Comparison of ENCODE assay signal across 20 cellular contexts in genomic region chr7:157834501-157835143, GRCh38.
A peak's percentile ranks its signal among the peaks of the same experiment; 100 is the strongest.
DNase-seq lines count a peak whose midpoint lies in the region; ATAC-seq, FAIRE-seq and TF ChIP-seq lines count a peak whose summit lies in the region.
"Had no signal": no experiment of that assay in that cellular context is flagged by ENCODE, and none has a peak within 500 bp of the region (broad histone marks: within the 10 kb centered on the region; RNA-seq: fewer than 3 reads in every experiment).

No MANE protein-coding gene starts in this region.

- no peak overlapping the region for H3K4ac ChIP-seq in H1 (replicated peaks; ENCODE audit: insufficient read length, low read depth, low read length)

- H3K4me3 Mint-ChIP-seq in neural progenitor cell = no peak overlapping the region

- peaks cover 19% of the 10 kb centered on the region for H3F3A ChIP-seq in neural progenitor cell (ENCODE audit: low read depth)

- H3K79me2 ChIP-seq in H1 (ENCODE audit: control insufficient read depth in 1 of 2, insufficient read depth in 2 of 2, low read length in 2 of 2) (no peaks in the 10 kb centered on the region), neural progenitor cell (ENCODE audit: low read depth) (no peaks in the 10 kb centered on the region)

- H3K56ac ChIP-seq in H1 (replicated peaks; ENCODE audit: insufficient read length, low read depth, low read length) = no peak overlapping the region

- DNase-seq in NT2/D1 (ENCODE audit: low read depth, low spot score) = peak; percentile 11
- DNase-seq in H1 (ENCODE audit: low read depth in 1 of 2, low spot score in 2 of 2) = no peak
- DNase-seq in neural progenitor cell (ENCODE audit: low spot score) = peak; percentile 61
- peak; percentile 60 for DNase-seq in upper lobe of right lung
- no peak for DNase-seq in mucosa of descending colon
- no peak for DNase-seq in OCI-M1 (lab: John Stamatoyannopoulos, UW)
- DNase-seq: GOT3, MG63, NCI-H1417 treated with DMSO at 0.1 percent for 48 hours, NCI-H187, NCI-H446, NCI-H526 treated with DMSO at 0.1 percent for 48 hours, PC-3, SIG-M5 had no signal

- no peak for ATAC-seq in upper lobe of right lung
- ATAC-seq in HG03135 (IDR thresholded peaks at IDR 0.05; ENCODE audit: unreplicated experiment) = no peak
- ATAC-seq in mucosa of descending colon = no peak
- ATAC-seq: PC-3, SK-N-SH treated with all-trans-retinoic acid at 6 μM for 48 hours had no signal

- H3K4me1 Mint-ChIP-seq in neural progenitor cell = peaks cover 35% of the 10 kb centered on the region

- H4K20me1 ChIP-seq in H1 (replicated peaks in 1 of 2; ENCODE audit: control insufficient read depth in 1 of 2, insufficient read depth in 2 of 2, low read length in 2 of 2) (peaks cover 0 to 2% of the 10 kb centered on the region in 2 experiments), neural progenitor cell (ENCODE audit: low read depth) (no peaks in the 10 kb centered on the region)

- H3K36me3 ChIP-seq in NT2/D1 (ENCODE audit: insufficient read depth, insufficient read length, low read length) = no peaks in the 10 kb centered on the region
- H3K36me3 ChIP-seq in H1 (ENCODE audit: control insufficient read depth in 2 of 4, insufficient read depth in 4 of 4, low read length in 3 of 4) = no peaks in the 10 kb centered on the region; a peak in 1 of 8 replicates
- H3K36me3 ChIP-seq in neural progenitor cell = no peaks in the 10 kb centered on the region
- H3K36me3 ChIP-seq in upper lobe of right lung = no peaks in the 10 kb centered on the region
- no peaks in the 10 kb centered on the region for H3K36me3 ChIP-seq in mucosa of descending colon (ENCODE audit: low read depth)
- H3K36me3 ChIP-seq: MG63 had no signal

- peak overlapping the region; percentile 17; the same call in 1 of the 2 replicates for H2BK12ac ChIP-seq in H1 (ENCODE audit: low read depth, low read length)

- H3K23ac ChIP-seq in H1 (ENCODE audit: insufficient read length) = no peak overlapping the region

- H3K27me3 ChIP-seq in NT2/D1 (ENCODE audit: insufficient read depth, insufficient read length) (no peaks in the 10 kb centered on the region), H1 (replicated peaks in 1 of 4; ENCODE audit: control insufficient read depth in 3 of 4, extremely low read depth in 1 of 4, insufficient read depth in 3 of 4, low read length in 3 of 4) (peaks cover 0 to 2% (median 0%) of the 10 kb centered on the region in 4 experiments; a peak in 3 of 7 replicates), neural progenitor cell (no peaks in the 10 kb centered on the region), upper lobe of right lung (peaks cover 5% of the 10 kb centered on the region)
- H3K27me3 ChIP-seq: MG63 had no signal

- H3K4me1 ChIP-seq in NT2/D1 (ENCODE audit: insufficient read depth, insufficient read length) (no peaks in the 10 kb centered on the region), H1 (replicated peaks in 1 of 4; ENCODE audit: control insufficient read depth in 3 of 4, insufficient read depth in 4 of 4, low read length in 3 of 4) (peaks cover 0 to 16% (median 11%) of the 10 kb centered on the region in 4 experiments; a peak in 5 of 7 replicates), neural progenitor cell (peaks cover 18% of the 10 kb centered on the region), upper lobe of right lung (no peaks in the 10 kb centered on the region), mucosa of descending colon (ENCODE audit: low read depth) (no peaks in the 10 kb centered on the region)

- no peak for TF ChIP-seq CTCF in H1 (IDR thresholded peaks at IDR 0.05; ENCODE audit: control extremely low read depth in 1 of 3, insufficient read depth in 1 of 3, low read depth in 1 of 3, low read length in 3 of 3)
- TF ChIP-seq CTCF in neural progenitor cell (IDR thresholded peaks at IDR 0.05) = no peak
- no peak for TF ChIP-seq CTCF in upper lobe of right lung (IDR thresholded peaks at IDR 0.05)
- no peak for TF ChIP-seq CTCF in mucosa of descending colon (IDR thresholded peaks at IDR 0.05)

- intact Hi-C loops in upper lobe of right lung (cut with DNase I) (no loop called here), mucosa of descending colon (cut with DNase I, micrococcal nuclease) (no loop called here)

- H3K27ac ChIP-seq in H1 (ENCODE audit: low read depth, low read length) (no peak overlapping the region), neural progenitor cell (no peak overlapping the region), upper lobe of right lung (no peak overlapping the region)
- H3K27ac ChIP-seq: C4-2B had no signal

- H3K9me3 Mint-ChIP-seq in neural progenitor cell = peaks cover 4% of the 10 kb centered on the region

- H3K27ac Mint-ChIP-seq in neural progenitor cell = peak overlapping the region; percentile 89

- FAIRE-seq in H1 (lab: Jason Lieb, UNC) = no peak
- FAIRE-seq: A204.1, G401.6, GM18507 had no signal

- no peak overlapping the region for H2BK20ac ChIP-seq in H1 (ENCODE audit: low read length)

- H4K8ac ChIP-seq in H1 (ENCODE audit: extremely low read depth, insufficient read depth, low read length) = no peak overlapping the region

- H2BK15ac ChIP-seq in H1 (ENCODE audit: low read length) = no peak overlapping the region

- H3K79me1 ChIP-seq in H1 (ENCODE audit: low read depth, low read length) = no peaks in the 10 kb centered on the region

- no peak overlapping the region for H3K4me3 ChIP-seq in NT2/D1 (ENCODE audit: insufficient read length, low read depth)
- no peak overlapping the region for H3K4me3 ChIP-seq in H1 (ENCODE audit: extremely low read depth in 1 of 4, insufficient read depth in 2 of 4, low read depth in 3 of 4, low read length in 4 of 4)
- no peak overlapping the region for H3K4me3 ChIP-seq in neural progenitor cell
- H3K4me3 ChIP-seq in upper lobe of right lung = no peak overlapping the region
- H3K4me3 ChIP-seq in mucosa of descending colon = no peak overlapping the region
- H3K4me3 ChIP-seq: MG63 had no signal

- no peak overlapping the region for H3K14ac ChIP-seq in H1 (ENCODE audit: insufficient read length)

- no peak for TF ChIP-seq RAD21 in H1 (IDR thresholded peaks at IDR 0.05 in 1 of 2, conservative IDR thresholded peaks at IDR 0.05 in 1 of 2; ENCODE audit: low read depth in 2 of 2, low read length in 2 of 2)

- H3K9me3 ChIP-seq in NT2/D1 (ENCODE audit: insufficient read depth, low read length) (0 out of 2 replicates have a peak, but pooled peaks cover 2% of the 10 kb centered on the region), H1 (ENCODE audit: insufficient read depth in 2 of 2, low read depth in 1 of 2, low read length in 1 of 2) (peaks cover 0 to 1% of the 10 kb centered on the region in 2 experiments; a peak in 2 of 4 replicates), neural progenitor cell (ENCODE audit: low read depth) (no peaks in the 10 kb centered on the region), upper lobe of right lung (no peaks in the 10 kb centered on the region), mucosa of descending colon (no peaks in the 10 kb centered on the region)
- H3K9me3 ChIP-seq: MG63 had no signal

- H3K27me3 Mint-ChIP-seq in neural progenitor cell (ENCODE audit: insufficient read depth, low read depth) = peaks cover 10% of the 10 kb centered on the region

- no peak overlapping the region for H2BK120ac ChIP-seq in H1 (replicated peaks; ENCODE audit: low read depth, low read length)

- peak overlapping the region; percentile 38 for H4K91ac ChIP-seq in H1 (replicated peaks; ENCODE audit: insufficient read length, low read length)

- peak overlapping the region; percentile 48; the same call in 1 of the 2 replicates for H3K18ac ChIP-seq in H1 (ENCODE audit: extremely low read depth, low read length)

- peak overlapping the region in 1 of 2 experiments; percentile 44; a peak in 2 of 4 replicates for H3K4me2 ChIP-seq in H1 (ENCODE audit: insufficient read depth in 1 of 2, low read depth in 2 of 2, low read length in 2 of 2)
- peak overlapping the region; percentile 20 for H3K4me2 ChIP-seq in neural progenitor cell

- peaks cover 9% of the 10 kb centered on the region; the same call in 1 of the 2 replicates for H3K23me2 ChIP-seq in H1 (ENCODE audit: low read depth, low read length)

- H3K9ac ChIP-seq in NT2/D1 (ENCODE audit: insufficient read length, low read depth) (no peak overlapping the region), H1 (replicated peaks in 1 of 4; ENCODE audit: extremely low read depth in 1 of 4, low read depth in 3 of 4, low read length in 3 of 4) (no peak overlapping the region), neural progenitor cell (no peak overlapping the region)

- WGBS in H1 (ENCODE audit: extremely low coverage in 1 of 2, insufficient coverage in 1 of 2, insufficient read length in 1 of 2, insufficient replicate concordance in 2 of 2, low coverage in 1 of 2, low lambda C conversion rate in 2 of 2, missing lambda C conversion rate in 1 of 2), 2 experiments = 85% methylated on average over 20 of the region's 20 CpGs; no CpG with 5 or more reads in 1 of the 2 experiments

- no peaks in the 10 kb centered on the region for H3K36me3 Mint-ChIP-seq in neural progenitor cell

- no peak overlapping the region for H2BK5ac ChIP-seq in H1 (ENCODE audit: low read depth, low read length)

- no peak for TF ChIP-seq POLR2A in H1 (IDR thresholded peaks at IDR 0.05; ENCODE audit: control extremely low read depth in 1 of 2, low read depth in 2 of 2, low read length in 2 of 2)

- CTCF ChIA-PET in H1 (lab: Charles Lee; ENCODE audit: partially characterized antibody) = no interaction called here

- POLR2A ChIA-PET in H1 (lab: Charles Lee; ENCODE audit: partially characterized antibody) = no interaction called here

- no peak overlapping the region for H2AFZ ChIP-seq in H1 (ENCODE audit: low read length)
- peak overlapping the region; percentile 80 for H2AFZ ChIP-seq in neural progenitor cell (replicated peaks)

- H4K5ac ChIP-seq in H1 (ENCODE audit: insufficient read length, low read depth, low read length) = no peak overlapping the region

- TF ChIP-seq EP300 in H1 (IDR thresholded peaks at IDR 0.05; ENCODE audit: borderline replicate concordance in 1 of 2, low read depth in 2 of 2, low read length in 2 of 2) = no peak

- no peak overlapping the region for H2AK5ac ChIP-seq in H1 (ENCODE audit: low read depth, low read length)

TF ChIP-seq in H1, 55 proteins besides CTCF, POLR2A, EP300 and RAD21:
- TF ChIP-seq EGR1 (IDR thresholded peaks at IDR 0.05; ENCODE audit: borderline replicate concordance, low read depth, low read length) = no peak
- no peak for TF ChIP-seq GTF2F1 (IDR thresholded peaks at IDR 0.05; ENCODE audit: borderline replicate concordance, low read depth, low read length)
- no peak for TF ChIP-seq NRF1 (IDR thresholded peaks at IDR 0.05; ENCODE audit: low read depth, low read length)
- no peak for TF ChIP-seq POLR2AphosphoS5 (IDR thresholded peaks at IDR 0.05; ENCODE audit: low read depth, low read length)

Comparison
In these comparisons a context has a peak if more than half of its experiments do, and no peak if none do; other contexts are left out.
1. DNase-seq: peak in NT2/D1 (single experiment), neural progenitor cell (single experiment) and upper lobe of right lung (single experiment); none in H1 (0 of 2), mucosa of descending colon (0 of 3) and OCI-M1 (single experiment).